23 cellular contexts compared by ENCODE assay signal in the genomic region with DNA sequence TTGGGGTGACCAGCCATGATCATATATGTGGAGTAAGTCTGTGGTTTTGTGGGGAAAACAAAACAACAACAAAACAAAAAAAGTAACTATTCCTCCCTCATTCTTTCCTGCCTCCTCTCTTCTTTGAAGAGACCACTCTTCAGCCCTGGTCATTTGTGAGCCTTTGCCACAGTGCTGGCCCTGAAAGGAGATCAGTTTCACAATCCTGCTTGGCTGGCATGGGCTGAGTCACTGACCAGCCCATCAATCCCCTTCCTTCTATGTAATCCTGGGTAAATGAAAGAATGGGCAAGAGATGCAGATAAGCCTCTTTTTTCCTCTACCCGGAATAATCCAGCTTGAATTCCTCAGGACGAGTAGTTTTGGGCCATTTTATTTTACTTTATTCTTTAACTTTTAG. TPM values are rescaled to one million over a fixed set of nuclear protein-coding genes. Genes with fewer than 3 reads are reported as not detected.
DNase-seq lines count a peak whose midpoint lies in the region; TF ChIP-seq lines count a peak whose summit lies in the region.
"Had no signal": no experiment of that assay in that cellular context is flagged by ENCODE, and none has a peak within 500 bp of the region (broad histone marks: within the 10 kb centered on the region; RNA-seq: fewer than 3 reads in every experiment).

No MANE protein-coding gene starts in this region.

- TF ChIP-seq CTCF in RWPE1 (conservative IDR thresholded peaks at IDR 0.05; ENCODE audit: low read depth) (no peak), epithelial cell of esophagus (IDR thresholded peaks at IDR 0.05; ENCODE audit: insufficient read depth, low read depth, low read length, missing control alignments) (no peak), retinal pigment epithelial cell (conservative IDR thresholded peaks at IDR 0.05; ENCODE audit: low read depth, low read length) (no peak)

- H3K4me3 ChIP-seq in epithelial cell of esophagus (ENCODE audit: low read length) = no peak overlapping the region
- no peak overlapping the region for H3K4me3 ChIP-seq in retinal pigment epithelial cell (ENCODE audit: low read length)
- H3K4me3 ChIP-seq: mucosa of descending colon, thyroid gland had no signal

- CTCF ChIA-PET in RWPE1 (lab: Yijun Ruan, JAX) = interaction anchor here (0.7 kb wide), 1 partner anchor 222 kb away, joined by 3 read pairs; no protein-coding TSS in a partner anchor

- peak; percentile 63 for DNase-seq in HT1080 (ENCODE audit: low read depth)
- peak; percentile 7 for DNase-seq in RWPE1 (ENCODE audit: low spot score)
- peak; percentile 38 for DNase-seq in epithelial cell of esophagus (ENCODE audit: low read depth)
- DNase-seq in retinal pigment epithelial cell (ENCODE audit: low read depth) = peak; percentile 42
- DNase-seq in cerebellum (ENCODE audit: low spot score) = no peak
- no peak for DNase-seq in T-helper 1 cell
- no peak for DNase-seq in NCI-H2227 (lab: John Stamatoyannopoulos, UW; ENCODE audit: unreplicated experiment)
- DNase-seq: activated naive CD4-positive, alpha-beta T cell treated with anti-CD3 and anti-CD28 coated beads, Interleukin-2, amount 10 ng/mL, durations not matched to agents 7 days and 5 days; activated T-cell treated with anti-CD3 and anti-CD28 coated beads, Interleukin-2, amount 50 U/mL, for 72 hours; CD4-positive, alpha-beta memory T cell; cerebellar nuclear complex; foreskin melanocyte; immature natural killer cell; mucosa of descending colon; NCI-H1092 treated with DMSO at 0.1 percent for 48 hours; NCI-H2107; NCI-H524; Right ventricle myocardium superior; stimulated activated CD4-positive, alpha-beta T cell treated with anti-CD3 and anti-CD28 coated beads, Interleukin-4, amount 100 ng/mL, for 1 hour; stimulated activated naive CD4-positive, alpha-beta T cell treated with Interleukin-2 at 50 U/mL for 16 hours; thyroid gland had no signal

- POLR2A ChIA-PET in RWPE1 (lab: Yijun Ruan, JAX; ENCODE audit: low non-redundant PET) = no interaction called here

- no peak overlapping the region for H3K27ac ChIP-seq in RWPE1
- H3K27ac ChIP-seq: KMS-11, neutrophil, thyroid gland had no signal

RNA-seq across cellular contexts. Expression of a gene that starts 13.6 kb away (rescaled TPM):
- total RNA-seq in HT1080 (2014; rRNA removed; shearing (Covaris generic)) = 29.9 and 31.1 TPM in 2 replicates
- polyA plus RNA-seq in HT1080 (2015; cell fraction: cytosol; rRNA removed) = 20.7 and 21.1 TPM in 2 replicates
- 38.5 and 44.5 TPM in 2 replicates for polyA plus RNA-seq in HT1080 (2015; cell fraction: nucleus; rRNA removed)
- total RNA-seq in cerebellum = 32.0 TPM

Comparison
In these comparisons a context has a peak if more than half of its experiments do, and no peak if none do; other contexts are left out.
1. DNase-seq: peak in HT1080 (single experiment), RWPE1 (single experiment), epithelial cell of esophagus (single experiment) and retinal pigment epithelial cell (single experiment); none in cerebellum (single experiment), T-helper 1 cell (0 of 5) and NCI-H2227 (single experiment).